In genomic region chr15:101535170-101535902, GRCh38 we compare ENCODE assay signal across 19 cellular contexts. TPM values are rescaled to one million over a fixed set of nuclear protein-coding genes. Genes with fewer than 3 reads are reported as not detected.
DNase-seq lines count a peak whose midpoint lies in the region; ATAC-seq, FAIRE-seq and TF ChIP-seq lines count a peak whose summit lies in the region.
"Had no signal": no experiment of that assay in that cellular context is flagged by ENCODE, and none has a peak within 500 bp of the region (broad histone marks: within the 10 kb centered on the region; RNA-seq: fewer than 3 reads in every experiment).

No MANE protein-coding gene starts in this region.

- H3K27me3 Mint-ChIP-seq in neural progenitor cell (ENCODE audit: insufficient read depth, low read depth) (peaks cover 4% of the 10 kb centered on the region), immature natural killer cell (ENCODE audit: low read depth in 3 of 3) (peaks cover 0 to 2% (median 0%) of the 10 kb centered on the region in 3 donors)

- H3K79me2 ChIP-seq in HepG2 (ENCODE audit: insufficient read depth, low read length) (no peaks in the 10 kb centered on the region), neural progenitor cell (ENCODE audit: low read depth) (no peaks in the 10 kb centered on the region)

- no TSS peak for BruUV-seq in HepG2 (replicated peaks; lab: Mats Ljungman, UMichigan)

- H3K9me3 Mint-ChIP-seq in neural progenitor cell (no peaks in the 10 kb centered on the region), immature natural killer cell (no peaks in the 10 kb centered on the region)
- H3K9me3 Mint-ChIP-seq: GM23338, HFFc6 had no signal

- no peak overlapping the region for H3K27ac Mint-ChIP-seq in neural progenitor cell
- H3K27ac Mint-ChIP-seq in immature natural killer cell, result no peak overlapping the region
- H3K27ac Mint-ChIP-seq: GM23338, HFFc6 had no signal

- H3F3A ChIP-seq in neural progenitor cell (ENCODE audit: low read depth), result no peaks in the 10 kb centered on the region

- POLR2A ChIA-PET in HepG2 (lab: Yijun Ruan, JAX), result no interaction called here

- in situ Hi-C loops in HepG2 (cut with HindIII; ENCODE audit: extremely low pct_ligation_motif_present, low pct_unique_long_range_greater_than_20kb), result no loop called here

- H2AFZ ChIP-seq in HepG2 (ENCODE audit: low read length) (no peak overlapping the region), neural progenitor cell (replicated peaks) (peak overlapping the region; percentile 73)

- H3K36me3 ChIP-seq in HepG2 (replicated peaks in 1 of 2; ENCODE audit: control insufficient read depth in 1 of 2, insufficient read depth in 2 of 2, low read length in 2 of 2) (no peaks in the 10 kb centered on the region), right lobe of liver (no peaks in the 10 kb centered on the region), esophagus muscularis mucosa (no peaks in the 10 kb centered on the region), neural progenitor cell (no peaks in the 10 kb centered on the region), pancreas (no peaks in the 10 kb centered on the region)

- H4K20me1 ChIP-seq in HepG2 (ENCODE audit: insufficient read depth, low read length) (no peaks in the 10 kb centered on the region), neural progenitor cell (ENCODE audit: low read depth) (no peaks in the 10 kb centered on the region)

- H3K4me3 Mint-ChIP-seq in neural progenitor cell (no peak overlapping the region), immature natural killer cell (no peak overlapping the region)
- H3K4me3 Mint-ChIP-seq: GM23338, HFFc6 had no signal

- H3K9me3 ChIP-seq in HepG2 (ENCODE audit: low read length) (no peaks in the 10 kb centered on the region), right lobe of liver (no peaks in the 10 kb centered on the region), esophagus muscularis mucosa (peaks cover 0 to 10% (median 0%) of the 10 kb centered on the region in 4 donors), neural progenitor cell (ENCODE audit: low read depth) (no peaks in the 10 kb centered on the region), pancreas (no peaks in the 10 kb centered on the region)

- no peak for TF ChIP-seq POLR2A in HepG2 (IDR thresholded peaks at IDR 0.05; ENCODE audit: insufficient read depth in 1 of 2, low read depth in 2 of 2, low read length in 2 of 2)
- no peak for TF ChIP-seq POLR2A in right lobe of liver (IDR thresholded peaks at IDR 0.05)
- TF ChIP-seq POLR2A in esophagus muscularis mucosa (IDR thresholded peaks at IDR 0.05; ENCODE audit: low read depth), result no peak

- no peak for TF ChIP-seq EP300 in HepG2 (IDR thresholded peaks at IDR 0.05; ENCODE audit: low read depth in 2 of 2, low read length in 2 of 2)
- no peak for TF ChIP-seq EP300 in HepG2 (CRISPR knock-in tag; IDR thresholded peaks at IDR 0.05; ENCODE audit: borderline replicate concordance)
- TF ChIP-seq EP300 in esophagus muscularis mucosa (IDR thresholded peaks at IDR 0.05), result no peak

- TF ChIP-seq CTCF in HepG2 (CRISPR knock-in tag; IDR thresholded peaks at IDR 0.05), result no peak
- no peak for TF ChIP-seq CTCF in right lobe of liver (IDR thresholded peaks at IDR 0.05)
- TF ChIP-seq CTCF in esophagus muscularis mucosa (IDR thresholded peaks at IDR 0.05), result no peak
- TF ChIP-seq CTCF in neural progenitor cell (IDR thresholded peaks at IDR 0.05), result no peak
- no peak for TF ChIP-seq CTCF in pancreas (IDR thresholded peaks at IDR 0.05)

- no peak overlapping the region for H3K4me3 ChIP-seq in HepG2 (replicated peaks in 1 of 3; ENCODE audit: insufficient read depth in 1 of 3, low read depth in 2 of 3, low read length in 3 of 3)
- no peak overlapping the region for H3K4me3 ChIP-seq in right lobe of liver
- H3K4me3 ChIP-seq in esophagus muscularis mucosa, result no peak overlapping the region
- H3K4me3 ChIP-seq in neural progenitor cell, result no peak overlapping the region
- H3K4me3 ChIP-seq in pancreas, result no peak overlapping the region
- H3K4me3 ChIP-seq: A549, GM23338 had no signal

- FAIRE-seq in HepG2 (lab: Jason Lieb, UNC) (no peak), pancreas (lab: Jason Lieb, UNC) (no peak)
- FAIRE-seq: A549, G401.6 had no signal

- H3K4me1 ChIP-seq in HepG2 (ENCODE audit: insufficient read depth, low read length) (peaks cover 96% of the 10 kb centered on the region), right lobe of liver (peaks cover 0 to 15% (median 7%) of the 10 kb centered on the region in 4 donors), esophagus muscularis mucosa (peaks cover 0 to 11% (median 0%) of the 10 kb centered on the region in 4 donors), neural progenitor cell (peaks cover 12% of the 10 kb centered on the region), pancreas (no peaks in the 10 kb centered on the region)

- no peak overlapping the region for H3K27ac ChIP-seq in HepG2 (ENCODE audit: extremely low read length, insufficient read depth, low read length)
- no peak overlapping the region for H3K27ac ChIP-seq in right lobe of liver
- H3K27ac ChIP-seq in esophagus muscularis mucosa (replicated peaks in 1 of 4), result no peak overlapping the region
- H3K27ac ChIP-seq in neural progenitor cell, result no peak overlapping the region
- no peak overlapping the region for H3K27ac ChIP-seq in pancreas

- DNase-seq in HepG2 (ENCODE audit: low spot score) (no peak), right lobe of liver (no peak), esophagus muscularis mucosa (ENCODE audit: extremely low spot score) (peak; percentile 84), neural progenitor cell (ENCODE audit: low spot score) (no peak), immature natural killer cell (no peak), NCI-H526 (lab: John Stamatoyannopoulos, UW) (no peak), RKO (ENCODE audit: low spot score) (no peak), pancreas (no peak)
- DNase-seq: C1 segment of cervical spinal cord, DND-41, HFFc6, MV-4-11, NCI-H1417, NCI-H187 treated with DMSO at 0.1 percent for 48 hours, NCI-H69, SIG-M5 had no signal

- WGBS in HepG2 (ENCODE audit: low lambda C conversion rate), result 96% methylated on average over 29 of the region's 29 CpGs
- 87% methylated on average over 22 of the region's 29 CpGs for WGBS in right lobe of liver (ENCODE audit: insufficient coverage, low coverage, low lambda C conversion rate, missing lambda C conversion rate)
- 92% methylated on average over 29 of the region's 29 CpGs for WGBS in esophagus muscularis mucosa
- 90 to 91% methylated on average over 29 of the region's 29 CpGs for WGBS in pancreas, 2 donors

- no peak for ATAC-seq in HepG2
- no peak for ATAC-seq in right lobe of liver
- no peak for ATAC-seq in pancreas
- ATAC-seq: A549, GM23338 had no signal

- intact Hi-C loops in HepG2 (cut with micrococcal nuclease; ENCODE audit: unreplicated experiment), result no loop called here
- intact Hi-C loops in right lobe of liver (cut with DNase I), result no loop called here
- intact Hi-C loops in esophagus muscularis mucosa (cut with DNase I), result no loop called here
- intact Hi-C loops in pancreas (cut with DNase I), result no loop called here

- peaks cover 10% of the 10 kb centered on the region for H3K4me1 Mint-ChIP-seq in neural progenitor cell
- H3K4me1 Mint-ChIP-seq in immature natural killer cell, result no peaks in the 10 kb centered on the region

- H3K27me3 ChIP-seq in HepG2 (ENCODE audit: control insufficient read depth in 1 of 2, insufficient read depth in 2 of 2, low read length in 2 of 2), result no peaks in the 10 kb centered on the region
- H3K27me3 ChIP-seq in right lobe of liver, result no peaks in the 10 kb centered on the region
- H3K27me3 ChIP-seq in esophagus muscularis mucosa, result peaks cover 0 to 9% (median 0%) of the 10 kb centered on the region in 4 donors
- H3K27me3 ChIP-seq in neural progenitor cell, result no peaks in the 10 kb centered on the region
- H3K27me3 ChIP-seq in pancreas, result no peaks in the 10 kb centered on the region

- CTCF ChIA-PET in HepG2 (lab: Yijun Ruan, JAX; ENCODE audit: low intra/inter-chr PET ratio, low total read pairs), result no interaction called here

- no peak for TF ChIP-seq RAD21 in HepG2 (CRISPR knock-in tag; IDR thresholded peaks at IDR 0.05)

- H3K9ac ChIP-seq in HepG2 (ENCODE audit: insufficient read depth, low read depth, low read length), result no peak overlapping the region
- H3K9ac ChIP-seq in neural progenitor cell, result no peak overlapping the region

- H3K4me2 ChIP-seq in HepG2 (ENCODE audit: low read depth, low read length), result no peak overlapping the region
- H3K4me2 ChIP-seq in neural progenitor cell, result no peak overlapping the region
- H3K4me2 ChIP-seq: A549, GM23338 had no signal

- H3K36me3 Mint-ChIP-seq in neural progenitor cell, result peaks cover 2% of the 10 kb centered on the region
- H3K36me3 Mint-ChIP-seq in immature natural killer cell, result no peaks in the 10 kb centered on the region

TF ChIP-seq in HepG2, 621 proteins besides CTCF, POLR2A, EP300 and RAD21 (continues in another document):
- no peak for TF ChIP-seq ZNF672 (CRISPR knock-in tag; IDR thresholded peaks at IDR 0.05)

RNA-seq across cellular contexts. Expression of gene PCSK6, which starts 45.8 kb away (rescaled TPM):
- total RNA-seq in HepG2 (2016; rRNA removed; fragmentation: Illumina TruSeq; extraction: Trizol) (42.5 and 56.5 TPM in 2 replicates), right lobe of liver (100 to 1,000 TPM; 165 to 218 (median 207) TPM), esophagus muscularis mucosa (10 to 100 TPM; 13.6 to 24.1 (median 15.3) TPM), neural progenitor cell (ENCODE audit: low replicate concordance) (1.9 and 2.2 TPM in 2 replicates), pancreas (1 to 10 TPM; 1.3 to 4.5 (median 3.2) TPM)
- 71.9 and 81.0 TPM in 2 replicates for total RNA-seq in HepG2 (2016; cell fraction: cytosol; rRNA removed; fragmentation: Illumina TruSeq; extraction: Trizol; ENCODE audit: low read depth)
- total RNA-seq in HepG2 (2016; cell fraction: insoluble cytoplasmic fraction; rRNA removed; fragmentation: Illumina TruSeq; extraction: Trizol), result 34.4 and 55.2 TPM in 2 replicates
- 69.6 and 77.5 TPM in 2 replicates for total RNA-seq in HepG2 (2016; cell fraction: membrane; rRNA removed; fragmentation: Illumina TruSeq; extraction: Trizol)
- 66.0 and 74.7 TPM in 2 replicates for total RNA-seq in HepG2 (2016; cell fraction: nucleus; rRNA removed; fragmentation: Illumina TruSeq; extraction: Trizol)
- polyA plus RNA-seq in HepG2 (2011; rRNA removed) (155 and 208 TPM in 2 replicates), immature natural killer cell (1 to 10 TPM in 2 of 3 donors, not detected in 1; 1.7 to 3.0 TPM), pancreas (1 to 10 TPM in 1 of 2 donors, under 1 TPM in 1; 0.87 to 1.8 TPM)
- polyA plus RNA-seq in HepG2 (2011; cell fraction: cytosol; rRNA removed), result 113 and 150 TPM in 2 replicates
- polyA plus RNA-seq in HepG2 (2011; cell fraction: nucleus; rRNA removed), result 207 and 256 TPM in 2 replicates
- 61.3 and 94.3 TPM in 2 replicates for polyA plus RNA-seq in HepG2 (2012)
- 28.0 and 30.8 TPM in 2 replicates for polyA plus RNA-seq in HepG2 (2016; cell fraction: cytosol; fragmentation: Illumina TruSeq; extraction: Trizol; ENCODE audit: low read depth)
- 34.4 and 44.9 TPM in 2 replicates for polyA plus RNA-seq in HepG2 (2016; cell fraction: insoluble cytoplasmic fraction; fragmentation: Illumina TruSeq; extraction: Trizol; ENCODE audit: low read depth)
- polyA plus RNA-seq in HepG2 (2016; cell fraction: membrane; fragmentation: Illumina TruSeq; extraction: Trizol; ENCODE audit: low read depth), result 53.8 and 67.9 TPM in 2 replicates
- polyA plus RNA-seq in HepG2 (2016; cell fraction: nucleus; fragmentation: Illumina TruSeq; extraction: Trizol; ENCODE audit: insufficient read depth, low read depth), result 84.3 and 88.3 TPM in 2 replicates
- polyA minus RNA-seq in HepG2 (2011; rRNA and poly(A)+ RNA removed; ENCODE audit: low replicate concordance), result 65.0 and 447 TPM in 2 replicates
- polyA minus RNA-seq in HepG2 (2011; cell fraction: cytosol; rRNA and poly(A)+ RNA removed), result 126 and 149 TPM in 2 replicates
- 126 and 142 TPM in 2 replicates for polyA minus RNA-seq in HepG2 (2011; cell fraction: nucleus; rRNA and poly(A)+ RNA removed)
- total RNA-seq: HFFc6 had no signal
